8 cellular contexts compared by ENCODE assay signal in genomic region chr7:94655562-94655883, GRCh38. TPM values are rescaled to one million over a fixed set of nuclear protein-coding genes. Genes with fewer than 3 reads are reported as not detected.
DNase-seq lines count a peak whose midpoint lies in the region; ATAC-seq, FAIRE-seq and TF ChIP-seq lines count a peak whose summit lies in the region.

No MANE protein-coding gene starts in this region.

- no peaks in the 10 kb centered on the region for H3K27me3 ChIP-seq in KMS-11 (ENCODE audit: insufficient read depth, low read depth)
- H3K27me3 ChIP-seq in naive thymus-derived CD4-positive, alpha-beta T cell (ENCODE audit: control insufficient read depth in 2 of 2, insufficient read depth in 2 of 2, low read length in 2 of 2) = peaks cover 14 to 32% of the 10 kb centered on the region in 2 donors

- peak overlapping the region; percentile 81 for H3K27ac ChIP-seq in KMS-11
- H3K27ac ChIP-seq in naive thymus-derived CD4-positive, alpha-beta T cell (ENCODE audit: low read depth, low read length) = no peak overlapping the region

- POLR2A ChIA-PET in naive thymus-derived CD4-positive, alpha-beta T cell (lab: Charles Lee) = no interaction called here

- no peaks in the 10 kb centered on the region for H3K36me3 Mint-ChIP-seq in naive thymus-derived CD4-positive, alpha-beta T cell

- H3K36me3 ChIP-seq in KMS-11 (ENCODE audit: insufficient read depth) = no peaks in the 10 kb centered on the region
- H3K36me3 ChIP-seq in naive thymus-derived CD4-positive, alpha-beta T cell (ENCODE audit: control insufficient read depth in 2 of 3, insufficient read depth in 3 of 3, low read length in 3 of 3) = no peaks in the 10 kb centered on the region

- intact Hi-C loops in naive thymus-derived CD4-positive, alpha-beta T cell (cut with micrococcal nuclease) = loop anchor here (5.0 to 10.0 kb wide), 7 partner anchors 211 to 1823 kb away; partner anchors contain the start of genes BET1 (in 1 of the 2), PON2 (in 1 of the 2), SAMD9 (in 1 of the 2) and SLC25A13 (in 1 of the 2)

- peak overlapping the region; percentile 81 for H3K9ac ChIP-seq in KMS-11

- peak overlapping the region; percentile 86 for H3K4me2 ChIP-seq in KMS-11

- H3K79me2 ChIP-seq in KMS-11 (ENCODE audit: insufficient read depth, low read depth) = peaks cover 76% of the 10 kb centered on the region

- CTCF ChIA-PET in naive thymus-derived CD4-positive, alpha-beta T cell (lab: Charles Lee) = no interaction called here

- H2AFZ ChIP-seq in KMS-11 (ENCODE audit: low read depth) = peak overlapping the region; percentile 82

- H4K20me1 ChIP-seq in KMS-11 (ENCODE audit: insufficient read depth) = no peaks in the 10 kb centered on the region

- H3K27me3 Mint-ChIP-seq in naive thymus-derived CD4-positive, alpha-beta T cell = peaks cover 29 to 47% (median 44%) of the 10 kb centered on the region in 5 donors

- no peaks in the 10 kb centered on the region for H3K9me3 ChIP-seq in naive thymus-derived CD4-positive, alpha-beta T cell (ENCODE audit: control insufficient read depth in 2 of 3, low read length in 3 of 3)

- H3K4me3 Mint-ChIP-seq in naive thymus-derived CD4-positive, alpha-beta T cell = peak overlapping the region; percentile 32 to 89 (median 70)

- ATAC-seq in naive thymus-derived CD4-positive, alpha-beta T cell = no peak
- no peak for ATAC-seq in GM21619 (IDR thresholded peaks at IDR 0.05; ENCODE audit: unreplicated experiment)

- in situ Hi-C loops in GM13976 (cut with MboI; ENCODE audit: low sequenced_read_pairs, unreplicated experiment) = no loop called here

- H3K9me3 Mint-ChIP-seq in naive thymus-derived CD4-positive, alpha-beta T cell = peaks cover 0 to 13% (median 0%) of the 10 kb centered on the region in 11 donors

- FAIRE-seq in frontal cortex (lab: Jason Lieb, UNC) = no peak

- TF ChIP-seq CTCF in KMS-11 (conservative IDR thresholded peaks at IDR 0.05; ENCODE audit: low read depth, low read length) (no peak), GM13976 (IDR thresholded peaks at IDR 0.05; ENCODE audit: borderline replicate concordance, control extremely low read depth, extremely low read depth, insufficient read depth, missing control alignments) (no peak)

- no peak overlapping the region for H3K27ac Mint-ChIP-seq in naive thymus-derived CD4-positive, alpha-beta T cell

- DNase-seq in AG20443 (ENCODE audit: low spot score) (peak; percentile 29), ecto neural progenitor cell (ENCODE audit: low spot score) (peak; percentile 62), GM13976 (ENCODE audit: low spot score) (no peak), frontal cortex (ENCODE audit: low spot score in 2 of 2) (no peak), NCI-H128 (lab: John Stamatoyannopoulos, UW; ENCODE audit: unreplicated experiment) (no peak)
- DNase-seq in naive thymus-derived CD4-positive, alpha-beta T cell = no peak

- H3K4me3 ChIP-seq in KMS-11 (IDR thresholded peaks at IDR 0.05; ENCODE audit: insufficient read depth, low read depth, low read length) = peak overlapping the region; percentile 68
- peak overlapping the region; percentile 44 for H3K4me3 ChIP-seq in naive thymus-derived CD4-positive, alpha-beta T cell (ENCODE audit: low read length)

- H3K4me1 ChIP-seq in KMS-11 (ENCODE audit: low read depth, poor library complexity, severe bottlenecking) = peaks cover 48% of the 10 kb centered on the region
- peaks cover 15 to 16% of the 10 kb centered on the region in 2 donors for H3K4me1 ChIP-seq in naive thymus-derived CD4-positive, alpha-beta T cell (ENCODE audit: control insufficient read depth in 2 of 2, insufficient read depth in 2 of 2, low read length in 2 of 2)

- peaks cover 8 to 24% (median 17%) of the 10 kb centered on the region in 7 donors for H3K4me1 Mint-ChIP-seq in naive thymus-derived CD4-positive, alpha-beta T cell

RNA-seq across cellular contexts. Expression of gene SGCE, which starts 0.4 kb away (rescaled TPM):
- total RNA-seq in naive thymus-derived CD4-positive, alpha-beta T cell = under 1 TPM in 3 of 5 experiments, not detected in 2; 0.16 to 0.78 (median 0.19) TPM
- under 1 TPM; 0.08 to 0.43 TPM for polyA plus RNA-seq in naive thymus-derived CD4-positive, alpha-beta T cell
- total RNA-seq in frontal cortex = 69.7 TPM

Comparison
In these comparisons a context has a peak if more than half of its experiments do, and no peak if none do; other contexts are left out.
1. DNase-seq: peak in AG20443 (single experiment) and ecto neural progenitor cell (single experiment); none in naive thymus-derived CD4-positive, alpha-beta T cell (0 of 9), GM13976 (single experiment), frontal cortex (0 of 2) and NCI-H128 (single experiment).
2. RNA of gene SGCE, which starts 0.4 kb away (total RNA-seq): 69.7 TPM in frontal cortex (single experiment); 0.16 to 0.78 TPM in naive thymus-derived CD4-positive, alpha-beta T cell; every median in the first group is over 10 times any median in the second.